10 cellular contexts compared by ENCODE assay signal in genomic region chr9:70043285-70043684, GRCh38. TPM values are rescaled to one million over a fixed set of nuclear protein-coding genes. Genes with fewer than 3 reads are reported as not detected.
DNase-seq lines count a peak whose midpoint lies in the region; ATAC-seq and TF ChIP-seq lines count a peak whose summit lies in the region.
"Had no signal": no experiment of that assay in that cellular context is flagged by ENCODE, and none has a peak within 500 bp of the region (broad histone marks: within the 10 kb centered on the region; RNA-seq: fewer than 3 reads in every experiment).

No MANE protein-coding gene starts in this region.

- 5% methylated on average over 7 of the region's 7 CpGs for WGBS in ectodermal cell, 2 experiments
- WGBS in lower leg skin, 2 donors = 19 to 32% methylated on average over 7 of the region's 7 CpGs
- 11 to 28% (median 13%) methylated on average over 7 of the region's 7 CpGs for WGBS in stomach, 5 donors

- TF ChIP-seq EP300 in stomach (IDR thresholded peaks at IDR 0.05) = no peak

- H3K4me1 ChIP-seq in ectodermal cell (ENCODE audit: control insufficient read depth, insufficient read depth, low read length) (peaks cover 13% of the 10 kb centered on the region), stomach (peaks cover 1 to 64% (median 38%) of the 10 kb centered on the region in 4 donors)

- H3K9me3 Mint-ChIP-seq in activated CD8-positive, alpha-beta T cell treated with anti-CD3 and anti-CD28 coated beads, Interleukin-2, amount 10 ng/mL, durations not matched to agents 7 days and 5 days (ENCODE audit: insufficient read depth) = no peaks in the 10 kb centered on the region
- peaks cover 1% of the 10 kb centered on the region for H3K9me3 Mint-ChIP-seq in T-helper 2 cell treated with Interferon-gamma antibody and Interleukin-4, amounts not matched to agents 5 μg/mL and 100 μg/mL, for 36 hours

- CTCF ChIA-PET in activated CD8-positive, alpha-beta T cell treated with anti-CD3 and anti-CD28 coated beads, Interleukin-2, amount 10 ng/mL, durations not matched to agents 7 days and 5 days (lab: Charles Lee) = interaction anchor here (1.2 kb wide), 1 partner anchor 67 kb away, joined by 3 read pairs; no protein-coding TSS in a partner anchor

- H3K27me3 Mint-ChIP-seq in activated CD8-positive, alpha-beta T cell treated with anti-CD3 and anti-CD28 coated beads, Interleukin-2, amount 10 ng/mL, durations not matched to agents 7 days and 5 days (ENCODE audit: low read depth) = peaks cover 48% of the 10 kb centered on the region
- H3K27me3 Mint-ChIP-seq in T-helper 2 cell treated with Interferon-gamma antibody and Interleukin-4, amounts not matched to agents 5 μg/mL and 100 μg/mL, for 36 hours (ENCODE audit: low read depth) = peaks cover 53% of the 10 kb centered on the region

- peaks cover 30% of the 10 kb centered on the region for H3K27me3 ChIP-seq in ectodermal cell (ENCODE audit: control insufficient read depth, insufficient read depth, low read length, poor library complexity, severe bottlenecking)
- H3K27me3 ChIP-seq in stomach = peaks cover 0 to 20% (median 8%) of the 10 kb centered on the region in 3 donors

- H3K4me1 Mint-ChIP-seq in activated CD8-positive, alpha-beta T cell treated with anti-CD3 and anti-CD28 coated beads, Interleukin-2, amount 10 ng/mL, durations not matched to agents 7 days and 5 days (ENCODE audit: low read depth) = peaks cover 10% of the 10 kb centered on the region
- H3K4me1 Mint-ChIP-seq in T-helper 2 cell treated with Interferon-gamma antibody and Interleukin-4, amounts not matched to agents 5 μg/mL and 100 μg/mL, for 36 hours (ENCODE audit: low read depth) = no peaks in the 10 kb centered on the region

- POLR2A ChIA-PET in activated CD8-positive, alpha-beta T cell treated with anti-CD3 and anti-CD28 coated beads, Interleukin-2, amount 10 ng/mL, durations not matched to agents 7 days and 5 days (lab: Charles Lee) = no interaction called here

- peaks cover under 1% of the 10 kb centered on the region for H3K36me3 Mint-ChIP-seq in activated CD8-positive, alpha-beta T cell treated with anti-CD3 and anti-CD28 coated beads, Interleukin-2, amount 10 ng/mL, durations not matched to agents 7 days and 5 days (ENCODE audit: low read depth)
- no peaks in the 10 kb centered on the region for H3K36me3 Mint-ChIP-seq in T-helper 2 cell treated with Interferon-gamma antibody and Interleukin-4, amounts not matched to agents 5 μg/mL and 100 μg/mL, for 36 hours (ENCODE audit: low read depth)

- intact Hi-C loops in lower leg skin (cut with DNase I; ENCODE audit: low total_unique reads) = loop anchor here (10.0 kb wide), 1 partner anchor 378 kb away; no protein-coding TSS in a partner anchor
- intact Hi-C loops in stomach (cut with DNase I; ENCODE audit: low total_unique reads) = no loop called here

- no peaks in the 10 kb centered on the region for H3K9me3 ChIP-seq in ectodermal cell (ENCODE audit: control insufficient read depth, low read length)
- no peaks in the 10 kb centered on the region for H3K9me3 ChIP-seq in stomach

- peak overlapping the region; percentile 74 for H3K27ac ChIP-seq in ectodermal cell (ENCODE audit: insufficient read depth, low read depth, low read length, poor library complexity, severe bottlenecking)
- peak overlapping the region; percentile 16 to 88 (median 82) for H3K27ac ChIP-seq in stomach

- H3K4me3 ChIP-seq in HFF-Myc (replicated peaks; ENCODE audit: low read depth, low read length) (peak overlapping the region; percentile 46), ectodermal cell (ENCODE audit: insufficient read depth, low read depth, low read length) (peak overlapping the region; percentile 44), lower leg skin (ENCODE audit: low read depth, poor library complexity, severe bottlenecking) (peak overlapping the region; percentile 47), stomach (peak overlapping the region; percentile 53 to 68 (median 61))

- no peak overlapping the region for H3K4me3 Mint-ChIP-seq in activated CD8-positive, alpha-beta T cell treated with anti-CD3 and anti-CD28 coated beads, Interleukin-2, amount 10 ng/mL, durations not matched to agents 7 days and 5 days
- no peak overlapping the region for H3K4me3 Mint-ChIP-seq in T-helper 2 cell treated with Interferon-gamma antibody and Interleukin-4, amounts not matched to agents 5 μg/mL and 100 μg/mL, for 36 hours
- H3K4me3 Mint-ChIP-seq: activated naive CD8-positive, alpha-beta T cell treated with anti-CD3 and anti-CD28 coated beads, Interleukin-2, amount 50 U/mL, for 24 hours had no signal

- TF ChIP-seq CTCF in HFF-Myc (IDR thresholded peaks at IDR 0.05; ENCODE audit: low read depth, low read length, missing control alignments) (no peak), lower leg skin (IDR thresholded peaks at IDR 0.05) (no peak), stomach (IDR thresholded peaks at IDR 0.05) (no peak)

- H3K36me3 ChIP-seq in ectodermal cell (ENCODE audit: control insufficient read depth, insufficient read depth, low read length) (no peaks in the 10 kb centered on the region), stomach (no peaks in the 10 kb centered on the region)

- DNase-seq in HFF-Myc (ENCODE audit: extremely low read depth, low read depth) = no peak
- no peak for DNase-seq in lower leg skin (ENCODE audit: low spot score in 2 of 2)
- no peak for DNase-seq in stomach
- no peak for DNase-seq in activated CD8-positive, alpha-beta T cell treated with anti-CD3 and anti-CD28 coated beads, Interleukin-2, amount 10 ng/mL, durations not matched to agents 7 days and 5 days
- no peak for DNase-seq in T-helper 2 cell treated with Interferon-gamma antibody and Interleukin-4, amounts not matched to agents 5 μg/mL and 100 μg/mL, for 36 hours (ENCODE audit: low spot score)
- DNase-seq: activated naive CD8-positive, alpha-beta T cell treated with anti-CD3 and anti-CD28 coated beads, Interleukin-2, amount 50 U/mL, for 24 hours; stimulated activated CD4-positive, alpha-beta T cell treated with anti-CD3 and anti-CD28 coated beads, Interleukin-1b, Interleukin-23, amount 100 ng/mL, for 48 hours had no signal

- ATAC-seq in activated CD8-positive, alpha-beta T cell treated with anti-CD3 and anti-CD28 coated beads, Interleukin-2, amount 10 ng/mL, durations not matched to agents 7 days and 5 days = no peak
- ATAC-seq in GM19397 (IDR thresholded peaks at IDR 0.05; ENCODE audit: unreplicated experiment) (no peak), HG02973 (IDR thresholded peaks at IDR 0.05; ENCODE audit: unreplicated experiment) (no peak)
- ATAC-seq: activated naive CD8-positive, alpha-beta T cell treated with anti-CD3 and anti-CD28 coated beads, Interleukin-2, amount 50 U/mL, for 24 hours had no signal

- no peak overlapping the region for H3K27ac Mint-ChIP-seq in activated CD8-positive, alpha-beta T cell treated with anti-CD3 and anti-CD28 coated beads, Interleukin-2, amount 10 ng/mL, durations not matched to agents 7 days and 5 days
- H3K27ac Mint-ChIP-seq in T-helper 2 cell treated with Interferon-gamma antibody and Interleukin-4, amounts not matched to agents 5 μg/mL and 100 μg/mL, for 36 hours = no peak overlapping the region
- H3K27ac Mint-ChIP-seq: activated naive CD8-positive, alpha-beta T cell treated with anti-CD3 and anti-CD28 coated beads, Interleukin-2, amount 50 U/mL, for 24 hours had no signal

- TF ChIP-seq POLR2A in lower leg skin (IDR thresholded peaks at IDR 0.05) = no peak
- TF ChIP-seq POLR2A in stomach (IDR thresholded peaks at IDR 0.05) = no peak

RNA-seq across cellular contexts. Expression of gene MAMDC2, which starts 0.4 kb away (rescaled TPM):
- 16.4 TPM for polyA plus RNA-seq in ectodermal cell (2013, experiment 1 of 4)
- polyA plus RNA-seq in ectodermal cell (2013, experiment 2 of 4) = 21.9 TPM
- polyA plus RNA-seq in ectodermal cell (2013, experiment 3 of 4) = 16.1 TPM
- 19.5 TPM for polyA plus RNA-seq in ectodermal cell (2013, experiment 4 of 4)
- 10 to 100 TPM in 2 of 4 donors, 1 to 10 TPM in 2; 5.7 to 14.1 (median 9.9) TPM for total RNA-seq in lower leg skin
- 10 to 100 TPM in 4 of 5 donors, 1 to 10 TPM in 1; 7.2 to 91.4 (median 42.4) TPM for total RNA-seq in stomach
- polyA plus RNA-seq in stomach = 10 to 100 TPM in 2 of 3 donors, 1 to 10 TPM in 1; 7.0 to 16.2 (median 12.0) TPM
- not detected for total RNA-seq in activated CD8-positive, alpha-beta T cell treated with anti-CD3 and anti-CD28 coated beads, Interleukin-2, amount 10 ng/mL, durations not matched to agents 7 days and 5 days

Comparison
In these comparisons a context has a peak if more than half of its experiments do, and no peak if none do; other contexts are left out.
1. RNA of gene MAMDC2, which starts 0.4 kb away (total RNA-seq): 7.2 to 91.4 TPM in stomach and 5.7 to 14.1 TPM in lower leg skin; not detected in activated CD8-positive, alpha-beta T cell treated with anti-CD3 and anti-CD28 coated beads, Interleukin-2, amount 10 ng/mL, durations not matched to agents 7 days and 5 days; every median in the first group is over 4 times any median in the second.
2. Peak in every context shown above with its lines, with median percentiles within 50 percentile points of each other: H3K4me3 ChIP-seq.